In genomic region chr10:79277579-79277978, GRCh38 we compare ENCODE assay signal across 16 cellular contexts.
"Had no signal": no experiment of that assay in that cellular context is flagged by ENCODE, and none has a peak within 500 bp of the region (broad histone marks: within the 10 kb centered on the region; RNA-seq: fewer than 3 reads in every experiment).

No MANE protein-coding gene starts in this region.

- H3K27ac ChIP-seq: breast epithelium, coronary artery, thyroid gland had no signal

- H3K4me3 ChIP-seq: breast epithelium, coronary artery, thyroid gland had no signal

- H3K9me3 Mint-ChIP-seq: activated naive CD4-positive, alpha-beta T cell treated with anti-CD3 and anti-CD28 coated beads, Interleukin-2, amount 50 U/mL, for 24 hours; memory B cell; natural killer cell treated with Interleukin-12 subunit alpha and Interleukin-12 subunit beta and Interleukin-15 and Interleukin-18, amount 100 ng/mL, for 72 hours; stimulated activated naive CD8-positive, alpha-beta T cell treated with anti-CD3 and anti-CD28 coated beads, Interleukin-15, amount 100 ng/mL, for 72 hours; T-helper 2 cell treated with Interferon-gamma antibody and Interleukin-4, amounts not matched to agents 5 μg/mL and 100 μg/mL, for 36 hours had no signal

- H3K4me3 Mint-ChIP-seq: activated naive CD4-positive, alpha-beta T cell treated with anti-CD3 and anti-CD28 coated beads, Interleukin-2, amount 50 U/mL, for 24 hours; memory B cell; natural killer cell treated with Interleukin-12 subunit alpha and Interleukin-12 subunit beta and Interleukin-15 and Interleukin-18, amount 100 ng/mL, for 72 hours; stimulated activated naive CD8-positive, alpha-beta T cell treated with anti-CD3 and anti-CD28 coated beads, Interleukin-15, amount 100 ng/mL, for 72 hours; T-helper 2 cell treated with Interferon-gamma antibody and Interleukin-4, amounts not matched to agents 5 μg/mL and 100 μg/mL, for 36 hours had no signal

- H3K36me3 Mint-ChIP-seq: natural killer cell treated with Interleukin-12 subunit alpha and Interleukin-12 subunit beta and Interleukin-15 and Interleukin-18, amount 100 ng/mL, for 72 hours had no signal

- H3K27me3 Mint-ChIP-seq: activated naive CD4-positive, alpha-beta T cell treated with anti-CD3 and anti-CD28 coated beads, Interleukin-2, amount 50 U/mL, for 24 hours; memory B cell; natural killer cell treated with Interleukin-12 subunit alpha and Interleukin-12 subunit beta and Interleukin-15 and Interleukin-18, amount 100 ng/mL, for 72 hours; stimulated activated naive CD8-positive, alpha-beta T cell treated with anti-CD3 and anti-CD28 coated beads, Interleukin-15, amount 100 ng/mL, for 72 hours had no signal

- ATAC-seq: natural killer cell treated with Interleukin-12 subunit alpha and Interleukin-12 subunit beta and Interleukin-15 and Interleukin-18, amount 100 ng/mL, for 72 hours; stimulated activated naive CD8-positive, alpha-beta T cell treated with anti-CD3 and anti-CD28 coated beads, Interleukin-15, amount 100 ng/mL, for 72 hours had no signal

- H3K27me3 ChIP-seq: breast epithelium, thyroid gland had no signal

- H3K4me1 Mint-ChIP-seq: activated naive CD4-positive, alpha-beta T cell treated with anti-CD3 and anti-CD28 coated beads, Interleukin-2, amount 50 U/mL, for 24 hours; stimulated activated naive CD8-positive, alpha-beta T cell treated with anti-CD3 and anti-CD28 coated beads, Interleukin-15, amount 100 ng/mL, for 72 hours had no signal

- DNase-seq: activated CD4-positive, alpha-beta T cell treated with anti-CD3 and anti-CD28 coated beads, Interleukin-2, amount 50 U/mL, for 4 hours; activated CD4-positive, CD25-positive, alpha-beta regulatory T cell treated with anti-CD3 and anti-CD28 coated beads, Interleukin-2, amount 50 U/mL, for 72 hours; activated effector memory CD4-positive, alpha-beta T cell treated with Interleukin-2 at 50 U/mL for 16 hours; activated T-cell treated with anti-CD3 and anti-CD28 coated beads, Interleukin-2, amount 50 U/mL, for 1 hour; amniotic stem cell; effector memory CD4-positive, alpha-beta T cell; stimulated activated CD4-positive, alpha-beta T cell treated with anti-CD3 and anti-CD28 coated beads, Interleukin-4, amount 100 ng/mL, for 1 hour; stimulated activated CD8-positive, alpha-beta memory T cell treated with anti-CD3 and anti-CD28 coated beads, Interleukin-4, amount 100 ng/mL, for 48 hours; stimulated activated naive CD8-positive, alpha-beta T cell treated with anti-CD3 and anti-CD28 coated beads, Interleukin-15, amount 100 ng/mL, for 72 hours; thyroid gland had no signal

- H3K27ac Mint-ChIP-seq: activated naive CD4-positive, alpha-beta T cell treated with anti-CD3 and anti-CD28 coated beads, Interleukin-2, amount 50 U/mL, for 24 hours; memory B cell; natural killer cell treated with Interleukin-12 subunit alpha and Interleukin-12 subunit beta and Interleukin-15 and Interleukin-18, amount 100 ng/mL, for 72 hours; T-helper 2 cell treated with Interferon-gamma antibody and Interleukin-4, amounts not matched to agents 5 μg/mL and 100 μg/mL, for 36 hours had no signal

- H3K9me3 ChIP-seq: breast epithelium, thyroid gland had no signal
